19 cellular contexts compared by ENCODE assay signal in genomic region chr20:63064310-63064709, GRCh38. TPM values are rescaled to one million over a fixed set of nuclear protein-coding genes. Genes with fewer than 3 reads are reported as not detected.
A peak's percentile ranks its signal among the peaks of the same experiment; 100 is the strongest.
DNase-seq lines count a peak whose midpoint lies in the region; ATAC-seq, FAIRE-seq and TF ChIP-seq lines count a peak whose summit lies in the region.
"Had no signal": no experiment of that assay in that cellular context is flagged by ENCODE, and none has a peak within 500 bp of the region (broad histone marks: within the 10 kb centered on the region; RNA-seq: fewer than 3 reads in every experiment).

No MANE protein-coding gene starts in this region.

- SMC1A ChIA-PET in GM12878 (lab: Charles Lee; ENCODE audit: uncharacterized antibody, unreplicated experiment), result no interaction called here

- no peak for TF ChIP-seq EP300 in GM12878 (IDR thresholded peaks at IDR 0.05; ENCODE audit: borderline replicate concordance in 1 of 2, control insufficient read depth in 1 of 2, low read depth in 2 of 2, low read length in 2 of 2)

- peaks cover 20% of the 10 kb centered on the region for H3K27me3 Mint-ChIP-seq in activated CD4-positive, alpha-beta T cell treated with anti-CD3 and anti-CD28 coated beads for 36 hours
- H3K27me3 Mint-ChIP-seq in activated CD4-positive, alpha-beta T cell treated with anti-CD3 and anti-CD28 coated beads, Interleukin-2, amount 10 ng/mL, durations not matched to agents 24 days and 14 days, result no peaks in the 10 kb centered on the region
- no peaks in the 10 kb centered on the region for H3K27me3 Mint-ChIP-seq in osteocyte (ENCODE audit: unreplicated experiment)

- no peak overlapping the region for H2AFZ ChIP-seq in Karpas-422 (ENCODE audit: low read length)
- H2AFZ ChIP-seq in GM12878 (ENCODE audit: control insufficient read depth, low read depth, low read length), result no peak overlapping the region

- no peak for TF ChIP-seq RAD21 in GM12878 (IDR thresholded peaks at IDR 0.05; ENCODE audit: insufficient read depth, low read depth, low read length)

- RAD21 ChIA-PET in GM12878 (lab: Charles Lee; ENCODE audit: unreplicated experiment), result no interaction called here

- H3K36me3 Mint-ChIP-seq in activated CD4-positive, alpha-beta T cell treated with anti-CD3 and anti-CD28 coated beads for 36 hours (ENCODE audit: low read depth), result no peaks in the 10 kb centered on the region
- H3K36me3 Mint-ChIP-seq in activated CD4-positive, alpha-beta T cell treated with anti-CD3 and anti-CD28 coated beads, Interleukin-2, amount 10 ng/mL, durations not matched to agents 24 days and 14 days (ENCODE audit: low read depth), result no peaks in the 10 kb centered on the region
- H3K36me3 Mint-ChIP-seq in osteocyte (ENCODE audit: unreplicated experiment), result no peaks in the 10 kb centered on the region

- H3K79me2 ChIP-seq in Karpas-422 (ENCODE audit: low read length) (no peaks in the 10 kb centered on the region), GM12878 (ENCODE audit: control insufficient read depth, insufficient read depth, low read length) (no peaks in the 10 kb centered on the region)

- H3K36me3 ChIP-seq in Karpas-422 (ENCODE audit: insufficient read depth, low read length) (no peaks in the 10 kb centered on the region), GM12878 (ENCODE audit: control insufficient read depth in 2 of 2, insufficient read depth in 2 of 2, low read length in 1 of 2) (no peaks in the 10 kb centered on the region)

- no peak overlapping the region for H3K4me2 ChIP-seq in Karpas-422 (ENCODE audit: low read depth, low read length, poor library complexity, severe bottlenecking)
- H3K4me2 ChIP-seq in GM12878 (ENCODE audit: control insufficient read depth, insufficient read depth), result no peak overlapping the region

- no peaks in the 10 kb centered on the region for H3K27me3 ChIP-seq in Karpas-422 (ENCODE audit: low read length)
- no peaks in the 10 kb centered on the region for H3K27me3 ChIP-seq in GM12878 (replicated peaks in 1 of 2; ENCODE audit: control insufficient read depth in 2 of 2, insufficient read depth in 2 of 2, low read length in 1 of 2)

- no peak for FAIRE-seq in GM12878 (lab: Jason Lieb, UNC)
- FAIRE-seq: A204.1, astrocyte had no signal

- H3K9me3 ChIP-seq in Karpas-422 (ENCODE audit: low read length), result no peaks in the 10 kb centered on the region
- H3K9me3 ChIP-seq in GM12878 (replicated peaks; ENCODE audit: control insufficient read depth, insufficient read depth, low read length), result no peaks in the 10 kb centered on the region

- POLR2A ChIA-PET in activated CD4-positive, alpha-beta T cell treated with anti-CD3 and anti-CD28 coated beads for 36 hours (lab: Charles Lee), result no interaction called here
- POLR2A ChIA-PET in GM12878 (lab: Charles Lee), result no interaction called here

- H3K27ac ChIP-seq in Karpas-422 (ENCODE audit: low read length), result no peak overlapping the region
- no peak overlapping the region for H3K27ac ChIP-seq in GM12878 (ENCODE audit: control insufficient read depth, insufficient read depth)

- no peak for ATAC-seq in activated CD4-positive, alpha-beta T cell treated with anti-CD3 and anti-CD28 coated beads for 36 hours
- peak; percentile 72 for ATAC-seq in GM12878
- ATAC-seq in GM21381 (IDR thresholded peaks at IDR 0.05; ENCODE audit: unreplicated experiment), result no peak
- ATAC-seq: activated T-cell treated with anti-CD3 and anti-CD28 coated beads, Interleukin-2, amount 50 U/mL, for 72 hours had no signal

- H4K20me1 ChIP-seq in Karpas-422 (ENCODE audit: insufficient read depth, low read depth, low read length) (no peaks in the 10 kb centered on the region), GM12878 (ENCODE audit: control insufficient read depth, insufficient read depth) (no peaks in the 10 kb centered on the region)

- no peaks in the 10 kb centered on the region for H3K9me2 ChIP-seq in Karpas-422 (replicated peaks; ENCODE audit: insufficient read depth, low read length)

- H3K9ac ChIP-seq in Karpas-422 (ENCODE audit: low read length) (no peak overlapping the region), GM12878 (ENCODE audit: control insufficient read depth, insufficient read depth, low read length) (no peak overlapping the region)

- no peak overlapping the region for H3K4me3 Mint-ChIP-seq in activated CD4-positive, alpha-beta T cell treated with anti-CD3 and anti-CD28 coated beads for 36 hours
- H3K4me3 Mint-ChIP-seq in activated CD4-positive, alpha-beta T cell treated with anti-CD3 and anti-CD28 coated beads, Interleukin-2, amount 10 ng/mL, durations not matched to agents 24 days and 14 days, result no peak overlapping the region
- H3K4me3 Mint-ChIP-seq in osteocyte (ENCODE audit: unreplicated experiment), result no peak overlapping the region
- H3K4me3 Mint-ChIP-seq: activated T-cell treated with anti-CD3 and anti-CD28 coated beads, Interleukin-2, amount 50 U/mL, for 72 hours; CD8-positive, alpha-beta memory T cell had no signal

- H3K4me1 ChIP-seq in Karpas-422 (ENCODE audit: low read length), result peaks cover 3% of the 10 kb centered on the region; the same call in 1 of the 2 replicates
- H3K4me1 ChIP-seq in GM12878 (ENCODE audit: control insufficient read depth, insufficient read depth, low read length), result no peaks in the 10 kb centered on the region

- TF ChIP-seq POLR2A in GM12878 (IDR thresholded peaks at IDR 0.05; ENCODE audit: low read depth, low read length), result no peak

- BruUV-seq in GM12878 (replicated peaks; lab: Mats Ljungman, UMichigan), result no TSS peak

- WGBS in GM12878 (ENCODE audit: insufficient coverage, insufficient replicate concordance, low lambda C conversion rate, missing lambda C conversion rate), result 52% methylated on average over 18 of the region's 18 CpGs

- no peak overlapping the region for H3K27ac Mint-ChIP-seq in activated CD4-positive, alpha-beta T cell treated with anti-CD3 and anti-CD28 coated beads for 36 hours
- no peak overlapping the region for H3K27ac Mint-ChIP-seq in activated CD4-positive, alpha-beta T cell treated with anti-CD3 and anti-CD28 coated beads, Interleukin-2, amount 10 ng/mL, durations not matched to agents 24 days and 14 days
- no peak overlapping the region for H3K27ac Mint-ChIP-seq in osteocyte (ENCODE audit: unreplicated experiment)
- H3K27ac Mint-ChIP-seq: activated T-cell treated with anti-CD3 and anti-CD28 coated beads, Interleukin-2, amount 50 U/mL, for 72 hours had no signal

- no peaks in the 10 kb centered on the region for H3K9me3 Mint-ChIP-seq in activated CD4-positive, alpha-beta T cell treated with anti-CD3 and anti-CD28 coated beads for 36 hours (ENCODE audit: low read depth)
- peaks cover 7% of the 10 kb centered on the region for H3K9me3 Mint-ChIP-seq in activated CD4-positive, alpha-beta T cell treated with anti-CD3 and anti-CD28 coated beads, Interleukin-2, amount 10 ng/mL, durations not matched to agents 24 days and 14 days
- H3K9me3 Mint-ChIP-seq in osteocyte (ENCODE audit: unreplicated experiment), result no peaks in the 10 kb centered on the region
- H3K9me3 Mint-ChIP-seq: CD8-positive, alpha-beta memory T cell had no signal

- in situ Hi-C loops in GM12878 (cut with MboI), result no loop called here

- intact Hi-C loops in activated CD4-positive, alpha-beta T cell treated with anti-CD3 and anti-CD28 coated beads for 36 hours (cut with DNase I, micrococcal nuclease), result no loop called here
- intact Hi-C loops in activated CD4-positive, alpha-beta T cell treated with anti-CD3 and anti-CD28 coated beads, Interleukin-2, amount 10 ng/mL, durations not matched to agents 24 days and 14 days (cut with micrococcal nuclease), result no loop called here
- intact Hi-C loops in GM12878 (cut with micrococcal nuclease; ENCODE audit: unreplicated experiment), result no loop called here

- H3K4me3 ChIP-seq in Karpas-422 (ENCODE audit: low read length) (no peak overlapping the region), GM12878 (no peak overlapping the region)

- H3K4me1 Mint-ChIP-seq in activated CD4-positive, alpha-beta T cell treated with anti-CD3 and anti-CD28 coated beads for 36 hours, result no peaks in the 10 kb centered on the region
- no peaks in the 10 kb centered on the region for H3K4me1 Mint-ChIP-seq in activated CD4-positive, alpha-beta T cell treated with anti-CD3 and anti-CD28 coated beads, Interleukin-2, amount 10 ng/mL, durations not matched to agents 24 days and 14 days
- H3K4me1 Mint-ChIP-seq in osteocyte (ENCODE audit: unreplicated experiment), result no peaks in the 10 kb centered on the region
- H3K4me1 Mint-ChIP-seq: CD8-positive, alpha-beta memory T cell had no signal

- TF ChIP-seq CTCF in GM12878 (IDR thresholded peaks at IDR 0.05 in 2 of 3, conservative IDR thresholded peaks at IDR 0.05 in 1 of 3; ENCODE audit: control insufficient read depth in 2 of 3, extremely low read depth in 1 of 3, insufficient read depth in 1 of 3, low read depth in 3 of 3, low read length in 3 of 3) (no peak), osteocyte (IDR thresholded peaks at IDR 0.05) (no peak)

- CTCF ChIA-PET in activated CD4-positive, alpha-beta T cell treated with anti-CD3 and anti-CD28 coated beads for 36 hours (lab: Charles Lee), result no interaction called here
- CTCF ChIA-PET in GM12878 (lab: Yijun Ruan, JAX), result no interaction called here

- DNase-seq in activated CD4-positive, alpha-beta T cell treated with anti-CD3 and anti-CD28 coated beads for 36 hours, result peak; percentile 3
- no peak for DNase-seq in activated CD4-positive, alpha-beta T cell treated with anti-CD3 and anti-CD28 coated beads, Interleukin-2, amount 10 ng/mL, durations not matched to agents 24 days and 14 days
- DNase-seq in Karpas-422 (peak; percentile 82), GM12878 (ENCODE audit: low read depth, low spot score) (no peak), osteocyte (ENCODE audit: extremely low spot score, unreplicated experiment) (peak; percentile 80), NOMO-1 treated with dmso at 0.1 percent for 144 hours (lab: John Stamatoyannopoulos, UW; ENCODE audit: unreplicated experiment) (no peak), mucosa of gallbladder (ENCODE audit: low spot score) (no peak)
- DNase-seq: activated T-cell treated with anti-CD3 and anti-CD28 coated beads, Interleukin-2, amount 50 U/mL, for 72 hours; cortex of kidney; GF-D8; NCI-H2081 treated with DMSO at 0.1 percent for 48 hours had no signal

RNA-seq across cellular contexts. Expression of gene BHLHE23, which starts 57.5 kb away (rescaled TPM):
- total RNA-seq in activated CD4-positive, alpha-beta T cell treated with anti-CD3 and anti-CD28 coated beads for 36 hours, result not detected
- total RNA-seq in activated CD4-positive, alpha-beta T cell treated with anti-CD3 and anti-CD28 coated beads, Interleukin-2, amount 10 ng/mL, durations not matched to agents 24 days and 14 days, result not detected in 2 replicates
- total RNA-seq in Karpas-422 (2014; rRNA removed; shearing (Covaris generic); ENCODE audit: low replicate concordance), result not detected in 2 replicates
- total RNA-seq in GM12878 (2013; cell fraction: nucleolus; rRNA removed), result 0.69 TPM in 1 of 2 replicates, not detected in the other
- total RNA-seq in GM12878 (2014; rRNA removed), result not detected in 2 replicates
- total RNA-seq in GM12878 (2014; rRNA removed; fragmentation: Illumina TruSeq; extraction: Trizol), result not detected in 2 replicates
- total RNA-seq in GM12878 (2021), result 0.33 TPM in 1 of 2 replicates, not detected in the other
- not detected for polyA plus RNA-seq in GM12878 (2011; ENCODE audit: low read depth)
- polyA plus RNA-seq in GM12878 (2011; rRNA removed), result not detected in 2 replicates
- polyA plus RNA-seq in GM12878 (2011; cell fraction: cytosol; rRNA removed), result 0.07 TPM in 1 of 2 replicates, not detected in the other
- 0.28 and 0.40 TPM in 2 replicates for polyA plus RNA-seq in GM12878 (2011; cell fraction: nucleus; rRNA removed)
- 0.11 TPM in 1 of 2 replicates, not detected in the other for polyA plus RNA-seq in GM12878 (2012)
- polyA plus RNA-seq in GM12878 (2014; fragmentation: Illumina TruSeq; extraction: Trizol), result not detected in 2 replicates
- polyA plus RNA-seq in GM12878 (2014; fragmentation: Nextera tagmentation; extraction: Ambion mirVana), result not detected
- 0.28 TPM in 1 of 2 replicates, not detected in the other for polyA plus RNA-seq in GM12878 (2014; rRNA removed)
- not detected for polyA plus RNA-seq in GM12878 (2016; fragmentation: Nextera tagmentation; extraction: Ambion mirVana)
- polyA minus RNA-seq in GM12878 (2011; rRNA and poly(A)+ RNA removed), result not detected in 2 replicates
- polyA minus RNA-seq in GM12878 (2011; cell fraction: cytosol; rRNA and poly(A)+ RNA removed), result not detected in 2 replicates
- polyA minus RNA-seq in GM12878 (2011; cell fraction: nucleus; rRNA and poly(A)+ RNA removed), result not detected in 2 replicates
- total RNA-seq in osteocyte, result not detected in 2 replicates
- not detected for total RNA-seq in mucosa of gallbladder
- total RNA-seq: activated T-cell treated with anti-CD3 and anti-CD28 coated beads, Interleukin-2, amount 50 U/mL, for 72 hours; astrocyte; CD8-positive, alpha-beta memory T cell; epithelial cell of proximal tubule; kidney epithelial cell; pulmonary artery endothelial cell; subcutaneous adipose tissue had no signal
- polyA plus RNA-seq: CD8-positive, alpha-beta memory T cell had no signal

Comparison
In these comparisons a context has a peak if more than half of its experiments do, and no peak if none do; other contexts are left out.
1. DNase-seq: peak in activated CD4-positive, alpha-beta T cell treated with anti-CD3 and anti-CD28 coated beads for 36 hours (single experiment), Karpas-422 (single experiment) and osteocyte (single experiment); none in activated CD4-positive, alpha-beta T cell treated with anti-CD3 and anti-CD28 coated beads, Interleukin-2, amount 10 ng/mL, durations not matched to agents 24 days and 14 days (single experiment), GM12878 (single experiment), NOMO-1 treated with dmso at 0.1 percent for 144 hours (single experiment) and mucosa of gallbladder (single experiment).